Comparison of ENCODE assay signal across 20 cellular contexts in the genomic region with DNA sequence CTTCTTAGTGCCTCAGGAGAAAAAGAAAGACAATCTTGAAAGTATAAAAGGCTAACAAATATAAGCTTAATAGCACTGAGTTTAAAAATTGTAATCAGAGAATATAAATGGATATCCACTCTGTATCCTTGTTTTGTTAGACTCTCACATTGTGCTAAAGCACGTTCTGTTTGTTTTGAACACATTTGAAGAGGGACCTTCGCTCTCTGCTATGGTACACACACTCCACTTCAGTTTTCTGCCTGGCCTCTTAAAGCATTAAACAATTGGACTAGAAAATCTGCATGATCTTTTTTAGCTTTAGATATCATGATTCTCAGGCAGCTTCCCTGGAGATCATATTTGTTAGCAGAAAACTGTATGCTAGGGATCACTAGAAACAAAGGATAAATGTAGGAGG. TPM values are rescaled to one million over a fixed set of nuclear protein-coding genes. Genes with fewer than 3 reads are reported as not detected.
"Had no signal": no experiment of that assay in that cellular context is flagged by ENCODE, and none has a peak within 500 bp of the region (broad histone marks: within the 10 kb centered on the region; RNA-seq: fewer than 3 reads in every experiment).

No MANE protein-coding gene starts in this region.

- DNase-seq: activated CD4-positive, alpha-beta T cell treated with anti-CD3 and anti-CD28 coated beads for 36 hours; activated CD4-positive, alpha-beta T cell treated with anti-CD3 and anti-CD28 coated beads, Interleukin-2, amount 50 U/mL, for 48 hours; activated naive CD4-positive, alpha-beta T cell; activated T-cell treated with anti-CD3 and anti-CD28 coated beads for 4 hours; body of pancreas; dermis blood vessel endothelial cell; effector memory CD4-positive, alpha-beta T cell; esophagus squamous epithelium; immature natural killer cell; mesenchymal stem cell; naive thymus-derived CD8-positive, alpha-beta T cell; right cardiac atrium; stimulated activated naive CD8-positive, alpha-beta T cell treated with anti-CD3 and anti-CD28 coated beads, Interleukin-15, amount 100 ng/mL, for 72 hours; transverse colon; uterus had no signal

- ATAC-seq: activated CD4-positive, alpha-beta T cell treated with anti-CD3 and anti-CD28 coated beads for 36 hours; body of pancreas; naive thymus-derived CD8-positive, alpha-beta T cell; right cardiac atrium; stimulated activated naive CD8-positive, alpha-beta T cell treated with anti-CD3 and anti-CD28 coated beads, Interleukin-15, amount 100 ng/mL, for 72 hours; WTC11 had no signal

- H3K4me3 ChIP-seq: body of pancreas, esophagus squamous epithelium, prostate gland, skin epidermis, suprapubic skin, transverse colon, uterus had no signal

- H3K27ac Mint-ChIP-seq: activated CD4-positive, alpha-beta T cell treated with anti-CD3 and anti-CD28 coated beads for 36 hours; immature natural killer cell; naive thymus-derived CD8-positive, alpha-beta T cell; stimulated activated naive CD8-positive, alpha-beta T cell treated with anti-CD3 and anti-CD28 coated beads, Interleukin-15, amount 100 ng/mL, for 72 hours; WTC11 had no signal

- H3K27me3 ChIP-seq: body of pancreas, esophagus squamous epithelium, suprapubic skin, transverse colon, uterus had no signal

- H3K36me3 Mint-ChIP-seq: immature natural killer cell; naive thymus-derived CD8-positive, alpha-beta T cell; WTC11 had no signal

- H3K4me1 ChIP-seq: body of pancreas, esophagus squamous epithelium, prostate gland, suprapubic skin, transverse colon, uterus had no signal

- H3K27ac ChIP-seq: body of pancreas, esophagus squamous epithelium, prostate gland, skin epidermis, suprapubic skin, transverse colon had no signal

- H3K9me3 ChIP-seq: body of pancreas, esophagus squamous epithelium, prostate gland, suprapubic skin, transverse colon, uterus had no signal

- H3K36me3 ChIP-seq: esophagus squamous epithelium, prostate gland, suprapubic skin, transverse colon, uterus had no signal

- H3K9me3 Mint-ChIP-seq: WTC11 had no signal

RNA-seq across cellular contexts. Expression of a gene that starts 40.3 kb away (rescaled TPM):
- total RNA-seq: activated CD4-positive, alpha-beta T cell treated with anti-CD3 and anti-CD28 coated beads for 36 hours; dermis blood vessel endothelial cell; naive thymus-derived CD8-positive, alpha-beta T cell; osteocyte had no signal
- polyA plus RNA-seq: immature natural killer cell; naive thymus-derived CD8-positive, alpha-beta T cell had no signal
